In genomic region chr10:21873198-21873597, GRCh38 we compare ENCODE assay signal across 26 cellular contexts.
"Had no signal": no experiment of that assay in that cellular context is flagged by ENCODE, and none has a peak within 500 bp of the region (broad histone marks: within the 10 kb centered on the region; RNA-seq: fewer than 3 reads in every experiment).

No MANE protein-coding gene starts in this region.

- H3K4me1 Mint-ChIP-seq: mesothelial cell of epicardium, naive B cell had no signal

- ATAC-seq: esophagus mucosa, gastrocnemius medialis, heart right ventricle, left colon, left lobe of liver, lower lobe of right lung, mucosa of descending colon had no signal

- H3K27ac Mint-ChIP-seq: immature natural killer cell, mesothelial cell of epicardium had no signal

- H3K27me3 Mint-ChIP-seq: naive B cell had no signal

- H3K4me3 Mint-ChIP-seq: immature natural killer cell, mesothelial cell of epicardium had no signal

- DNase-seq: dermis blood vessel endothelial cell; dorsolateral prefrontal cortex; effector CD4-positive, alpha-beta T cell; effector memory CD4-positive, alpha-beta T cell; erythroblast; esophagus squamous epithelium; foreskin fibroblast; foreskin melanocyte; gastrocnemius medialis; glutamatergic neuron; head of caudate nucleus; heart right ventricle; hypothalamus; immature natural killer cell; islet precursor cell; kidney; kidney glomerular epithelial cell; left colon; left ventricle myocardium inferior; lower lobe of right lung; mesenchymal stem cell; mucosa of descending colon; naive B cell had no signal
